ENCODE assay signal across 8 cellular contexts in the genomic region with DNA sequence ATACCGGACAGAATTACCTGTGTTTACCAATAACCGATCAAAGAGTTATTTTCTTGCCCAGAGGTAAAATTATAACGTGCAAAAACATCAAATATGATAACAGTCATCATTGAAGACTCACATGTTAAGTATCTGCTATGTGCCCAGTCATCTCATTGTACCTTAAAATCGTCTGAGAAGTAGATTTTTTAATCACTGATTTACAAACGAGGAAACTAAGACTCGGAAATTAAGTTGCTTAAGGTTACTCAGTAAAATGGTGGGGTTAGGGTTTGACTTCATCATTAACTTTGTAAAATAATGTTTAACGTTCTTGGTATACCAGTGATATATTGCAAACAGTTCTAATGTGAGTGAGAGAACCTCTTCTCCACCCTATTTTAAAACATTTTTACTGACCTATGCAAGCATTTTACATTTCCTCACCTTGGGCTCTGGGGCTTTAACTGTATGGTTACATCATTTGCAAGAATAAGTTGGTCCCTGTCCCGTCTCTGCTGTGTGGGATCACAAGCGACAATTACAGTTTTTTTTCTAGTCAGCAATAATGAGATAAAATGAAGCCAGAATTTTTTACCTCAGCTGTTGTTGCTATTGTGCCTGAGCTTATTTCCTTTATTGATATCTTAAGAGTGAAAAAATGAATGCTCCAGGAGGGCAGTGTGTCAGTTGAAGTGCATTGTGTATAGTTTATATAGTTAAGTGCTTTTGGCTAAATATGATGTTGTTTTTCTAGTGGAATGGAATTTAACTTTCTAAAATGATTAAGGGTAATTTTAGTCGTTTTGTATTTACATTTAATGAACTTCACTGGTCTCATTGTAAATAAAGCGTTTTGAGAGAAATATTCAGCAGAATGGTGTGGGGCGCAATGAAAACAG. TPM values are rescaled to one million over a fixed set of nuclear protein-coding genes. Genes with fewer than 3 reads are reported as not detected.
A peak's percentile ranks its signal among the peaks of the same experiment; 100 is the strongest.
DNase-seq lines count a peak whose midpoint lies in the region; ATAC-seq, FAIRE-seq and TF ChIP-seq lines count a peak whose summit lies in the region.

No MANE protein-coding gene starts in this region.

- H3K4me2 ChIP-seq in HepG2 (ENCODE audit: low read depth, low read length) (peak overlapping the region; percentile 94), neuronal stem cell (ENCODE audit: insufficient read depth, low read length, poor library complexity, severe bottlenecking) (no peak overlapping the region)

- POLR2A ChIA-PET in HepG2 (lab: Yijun Ruan, JAX), result interaction anchor here (1.6 to 3.4 kb wide), 2 partner anchors 13 to 45 kb away, joined by 3 to 25 read pairs; a partner anchor contains a TSS

- H2AFZ ChIP-seq in HepG2 (ENCODE audit: low read length) (no peak overlapping the region), neuronal stem cell (ENCODE audit: low read length) (no peak overlapping the region)

- H3K4me1 ChIP-seq in HUES48 (ENCODE audit: control insufficient read depth, insufficient read depth, low read length), result peaks cover 9% of the 10 kb centered on the region
- H3K4me1 ChIP-seq in adrenal gland (replicated peaks in 1 of 2), result peaks cover 10 to 41% of the 10 kb centered on the region in 2 donors
- peaks cover 47% of the 10 kb centered on the region for H3K4me1 ChIP-seq in HepG2 (ENCODE audit: insufficient read depth, low read length)
- H3K4me1 ChIP-seq in transverse colon, result peaks cover 0 to 42% (median 11%) of the 10 kb centered on the region in 4 donors
- H3K4me1 ChIP-seq in neuronal stem cell (ENCODE audit: control insufficient read depth in 2 of 2, insufficient read depth in 1 of 2, low read depth in 1 of 2, low read length in 2 of 2), result peaks cover 0 to 8% of the 10 kb centered on the region in 2 donors

- TF ChIP-seq POLR2A in adrenal gland (IDR thresholded peaks at IDR 0.05) (no peak), HepG2 (IDR thresholded peaks at IDR 0.05; ENCODE audit: insufficient read depth in 1 of 2, low read depth in 2 of 2, low read length in 2 of 2) (no peak), transverse colon (IDR thresholded peaks at IDR 0.05) (no peak)

- H3K36me3 ChIP-seq in HUES48 (ENCODE audit: control insufficient read depth, insufficient read depth, low read length), result no peaks in the 10 kb centered on the region
- no peaks in the 10 kb centered on the region for H3K36me3 ChIP-seq in adrenal gland (replicated peaks in 1 of 2)
- no peaks in the 10 kb centered on the region; a peak in 1 of 5 replicates for H3K36me3 ChIP-seq in HepG2 (replicated peaks in 1 of 2; ENCODE audit: control insufficient read depth in 1 of 2, insufficient read depth in 2 of 2, low read length in 2 of 2)
- H3K36me3 ChIP-seq in transverse colon, result no peaks in the 10 kb centered on the region
- peaks cover 0 to 19% of the 10 kb centered on the region in 2 donors for H3K36me3 ChIP-seq in neuronal stem cell (replicated peaks in 1 of 2; ENCODE audit: control insufficient read depth in 2 of 2, insufficient read depth in 2 of 2, low read length in 2 of 2)

- H3K9me3 ChIP-seq in HUES48 (ENCODE audit: control insufficient read depth, insufficient read depth, low read length) (no peaks in the 10 kb centered on the region), adrenal gland (replicated peaks in 1 of 3) (no peaks in the 10 kb centered on the region), HepG2 (ENCODE audit: low read length) (no peaks in the 10 kb centered on the region), transverse colon (no peaks in the 10 kb centered on the region), neuronal stem cell (replicated peaks in 1 of 2; ENCODE audit: control insufficient read depth in 2 of 2, insufficient read depth in 1 of 2, low read depth in 1 of 2, low read length in 2 of 2) (no peaks in the 10 kb centered on the region)

- H3K14ac ChIP-seq in neuronal stem cell (ENCODE audit: low read length), result no peak overlapping the region

- H3K79me2 ChIP-seq in HepG2 (ENCODE audit: insufficient read depth, low read length), result peaks cover 69% of the 10 kb centered on the region

- BruUV-seq in HepG2 (replicated peaks; lab: Mats Ljungman, UMichigan), result no TSS peak

- peaks cover 2% of the 10 kb centered on the region for H3K79me1 ChIP-seq in neuronal stem cell (ENCODE audit: low read depth, low read length)

- no peak overlapping the region for H2BK12ac ChIP-seq in neuronal stem cell (ENCODE audit: low read length)

- TF ChIP-seq RAD21 in HepG2 (CRISPR knock-in tag; IDR thresholded peaks at IDR 0.05), result no peak

- intact Hi-C loops in adrenal gland (cut with DNase I), result loop anchor here in 1 of 2 donors (10.0 kb wide), 1 partner anchor 48 kb away; no protein-coding TSS in a partner anchor
- intact Hi-C loops in HepG2 (cut with micrococcal nuclease; ENCODE audit: unreplicated experiment), result no loop called here
- intact Hi-C loops in transverse colon (cut with DNase I; ENCODE audit: low total_unique reads), result no loop called here

- no peak overlapping the region for H3K4ac ChIP-seq in neuronal stem cell (ENCODE audit: low read length)

- no peak for TF ChIP-seq CTCF in AG10803 (conservative IDR thresholded peaks at IDR 0.05; ENCODE audit: low read length)
- TF ChIP-seq CTCF in adrenal gland (IDR thresholded peaks at IDR 0.05), result no peak
- TF ChIP-seq CTCF in HepG2 (CRISPR knock-in tag; IDR thresholded peaks at IDR 0.05), result no peak
- TF ChIP-seq CTCF in transverse colon (IDR thresholded peaks at IDR 0.05), result no peak

- H3K27ac ChIP-seq in HUES48 (ENCODE audit: low read depth, low read length) (peak overlapping the region; percentile 11), adrenal gland (peak overlapping the region in 3 of 5 donors; percentile 67 to 99 (median 91)), HepG2 (ENCODE audit: extremely low read length, insufficient read depth, low read length) (peak overlapping the region; percentile 100), transverse colon (peak overlapping the region; percentile 95 to 99 (median 96)), neuronal stem cell (replicated peaks; ENCODE audit: low read length) (no peak overlapping the region)

- H2BK5ac ChIP-seq in neuronal stem cell (ENCODE audit: low read length), result no peak overlapping the region

- no peak overlapping the region for H4K91ac ChIP-seq in neuronal stem cell (ENCODE audit: low read depth, low read length, poor library complexity)

- no peak overlapping the region for H3K23ac ChIP-seq in neuronal stem cell (ENCODE audit: low read depth, low read length, poor library complexity)

- peak overlapping the region; percentile 95; the same call in 1 of the 2 replicates for H3K9ac ChIP-seq in HUES48 (ENCODE audit: low read depth, low read length)
- peak overlapping the region; percentile 98 for H3K9ac ChIP-seq in HepG2 (ENCODE audit: insufficient read depth, low read depth, low read length)
- no peak overlapping the region for H3K9ac ChIP-seq in neuronal stem cell (ENCODE audit: low read depth, low read length, poor library complexity)

- H3K27me3 ChIP-seq in HUES48 (ENCODE audit: control insufficient read depth, insufficient read depth, low read length) (no peaks in the 10 kb centered on the region), adrenal gland (no peaks in the 10 kb centered on the region), HepG2 (ENCODE audit: control insufficient read depth in 1 of 2, insufficient read depth in 2 of 2, low read length in 2 of 2) (no peaks in the 10 kb centered on the region; a peak in 1 of 5 replicates), transverse colon (no peaks in the 10 kb centered on the region), neuronal stem cell (ENCODE audit: control insufficient read depth in 3 of 3, insufficient read depth in 3 of 3, low read depth in 1 of 3, low read length in 3 of 3) (no peaks in the 10 kb centered on the region)

- no peak overlapping the region for H3K18ac ChIP-seq in neuronal stem cell (ENCODE audit: low read length)

- no peak overlapping the region for H2AK5ac ChIP-seq in neuronal stem cell (ENCODE audit: low read depth, low read length)

- in situ Hi-C loops in HepG2 (cut with HindIII; ENCODE audit: extremely low pct_ligation_motif_present, low pct_unique_long_range_greater_than_20kb) (loop anchor here (10.0 kb wide), 1 partner anchor 48 kb away; no protein-coding TSS in a partner anchor), transverse colon (cut with MboI; ENCODE audit: low pct_ligation_motif_present in 1 of 4, low pct_unique_long_range_greater_than_20kb in 1 of 4, low sequenced_read_pairs in 3 of 4) (no loop called here)

- TF ChIP-seq EP300 in HepG2 (IDR thresholded peaks at IDR 0.05; ENCODE audit: low read depth in 2 of 2, low read length in 2 of 2), result no peak
- TF ChIP-seq EP300 in HepG2 (CRISPR knock-in tag; IDR thresholded peaks at IDR 0.05; ENCODE audit: borderline replicate concordance), result no peak
- TF ChIP-seq EP300 in transverse colon (IDR thresholded peaks at IDR 0.05; ENCODE audit: low read depth), result no peak

- no peak overlapping the region for H4K8ac ChIP-seq in neuronal stem cell (ENCODE audit: low read depth, low read length)

- CTCF ChIA-PET in HepG2 (lab: Yijun Ruan, JAX; ENCODE audit: low intra/inter-chr PET ratio, low total read pairs), result no interaction called here

- H3K4me3 ChIP-seq in AG10803 (ENCODE audit: low read length), result peak overlapping the region; percentile 90
- peak overlapping the region; percentile 85 for H3K4me3 ChIP-seq in HUES48 (ENCODE audit: low read depth, low read length)
- H3K4me3 ChIP-seq in adrenal gland, result peak overlapping the region in 2 of 4 donors; percentile 52 to 87
- peak overlapping the region; percentile 75 to 97 (median 95); a peak in 5 of 6 replicates for H3K4me3 ChIP-seq in HepG2 (replicated peaks in 1 of 3; ENCODE audit: insufficient read depth in 1 of 3, low read depth in 2 of 3, low read length in 3 of 3)
- H3K4me3 ChIP-seq in transverse colon, result peak overlapping the region in 3 of 4 donors; percentile 64 to 81 (median 71)
- peak overlapping the region in 1 of 2 donors; percentile 83 for H3K4me3 ChIP-seq in neuronal stem cell (ENCODE audit: low read length in 2 of 2)

- no peak for FAIRE-seq in HepG2 (lab: Jason Lieb, UNC)

- no peak for ATAC-seq in HepG2

- H4K20me1 ChIP-seq in HepG2 (ENCODE audit: insufficient read depth, low read length), result peaks cover 23% of the 10 kb centered on the region; the same call in 1 of the 2 replicates

- DNase-seq in AG10803 (ENCODE audit: low read depth) (peak; percentile 26), adrenal gland (peak in 1 of 7 donors; percentile 29), HepG2 (ENCODE audit: low spot score) (no peak), transverse colon (no peak), NCI-H187 treated with DMSO at 0.1 percent for 48 hours (lab: John Stamatoyannopoulos, UW) (no peak), neuronal stem cell (ENCODE audit: low spot score) (no peak), NCI-H187 (lab: John Stamatoyannopoulos, UW) (no peak)

- H2BK15ac ChIP-seq in neuronal stem cell (ENCODE audit: low read length), result no peak overlapping the region

- H2BK120ac ChIP-seq in neuronal stem cell (ENCODE audit: low read depth, low read length), result no peak overlapping the region

- 12 to 16% (median 13%) methylated on average over 12 of the region's 12 CpGs for WGBS in adrenal gland, 4 donors
- whole genome bisulfite sequencing in HepG2 (ENCODE audit: low lambda C conversion rate), result 15% methylated on average over 12 of the region's 12 CpGs
- WGBS in transverse colon (ENCODE audit: low coverage in 1 of 2), 2 donors, result 12 to 13% methylated on average over 12 of the region's 12 CpGs
- WGBS in neuronal stem cell (ENCODE audit: extremely low coverage in 2 of 2, insufficient read length in 2 of 2, insufficient replicate concordance in 1 of 2), 2 donors, result 100% methylated on average over 1 of the region's 12 CpGs; no CpG with 5 or more reads in 1 of the 2 donors

RNA-seq across cellular contexts. Expression of a gene that starts 2.7 kb away (rescaled TPM):
- 10 to 100 TPM; 16.6 to 44.5 (median 27.3) TPM for total RNA-seq in adrenal gland
- polyA plus RNA-seq in adrenal gland, result 10 to 100 TPM in 2 of 3 donors, 1 to 10 TPM in 1; 7.3 to 32.0 (median 11.2) TPM
- total RNA-seq in HepG2 (2016; rRNA removed; fragmentation: Illumina TruSeq; extraction: Trizol), result 8.0 and 12.2 TPM in 2 replicates
- 4.7 and 5.9 TPM in 2 replicates for total RNA-seq in HepG2 (2016; cell fraction: cytosol; rRNA removed; fragmentation: Illumina TruSeq; extraction: Trizol; ENCODE audit: low read depth)
- total RNA-seq in HepG2 (2016; cell fraction: insoluble cytoplasmic fraction; rRNA removed; fragmentation: Illumina TruSeq; extraction: Trizol), result 7.4 and 10.7 TPM in 2 replicates
- total RNA-seq in HepG2 (2016; cell fraction: membrane; rRNA removed; fragmentation: Illumina TruSeq; extraction: Trizol), result 5.9 and 6.6 TPM in 2 replicates
- total RNA-seq in HepG2 (2016; cell fraction: nucleus; rRNA removed; fragmentation: Illumina TruSeq; extraction: Trizol), result 14.7 and 15.3 TPM in 2 replicates
- 8.8 and 8.9 TPM in 2 replicates for polyA plus RNA-seq in HepG2 (2011; rRNA removed)
- 4.3 and 5.0 TPM in 2 replicates for polyA plus RNA-seq in HepG2 (2011; cell fraction: cytosol; rRNA removed)
- 8.2 and 8.6 TPM in 2 replicates for polyA plus RNA-seq in HepG2 (2011; cell fraction: nucleus; rRNA removed)
- polyA plus RNA-seq in HepG2 (2012), result 8.0 and 10.3 TPM in 2 replicates
- polyA plus RNA-seq in HepG2 (2016; cell fraction: cytosol; fragmentation: Illumina TruSeq; extraction: Trizol; ENCODE audit: low read depth), result 0.62 and 0.84 TPM in 2 replicates
- polyA plus RNA-seq in HepG2 (2016; cell fraction: insoluble cytoplasmic fraction; fragmentation: Illumina TruSeq; extraction: Trizol; ENCODE audit: low read depth), result 12.1 and 15.1 TPM in 2 replicates
- polyA plus RNA-seq in HepG2 (2016; cell fraction: membrane; fragmentation: Illumina TruSeq; extraction: Trizol; ENCODE audit: low read depth), result 2.4 and 3.2 TPM in 2 replicates
- 11.6 and 13.0 TPM in 2 replicates for polyA plus RNA-seq in HepG2 (2016; cell fraction: nucleus; fragmentation: Illumina TruSeq; extraction: Trizol; ENCODE audit: insufficient read depth, low read depth)
- 10.8 and 24.5 TPM in 2 replicates for polyA minus RNA-seq in HepG2 (2011; rRNA and poly(A)+ RNA removed; ENCODE audit: low replicate concordance)
- 8.4 and 10.9 TPM in 2 replicates for polyA minus RNA-seq in HepG2 (2011; cell fraction: cytosol; rRNA and poly(A)+ RNA removed)
- polyA minus RNA-seq in HepG2 (2011; cell fraction: nucleus; rRNA and poly(A)+ RNA removed), result 25.5 and 29.1 TPM in 2 replicates
- total RNA-seq in transverse colon, result 10 to 100 TPM; 18.7 to 36.4 (median 26.1) TPM
- 21.5 TPM for polyA plus RNA-seq in neuronal stem cell (2013, experiment 1 of 2)
- 22.0 TPM for polyA plus RNA-seq in neuronal stem cell (2013, experiment 2 of 2)

RNA-seq across cellular contexts. Expression of a gene that starts 45.3 kb away (rescaled TPM):
- 10 to 100 TPM; 16.8 to 61.9 (median 37.3) TPM for total RNA-seq in adrenal gland
- polyA plus RNA-seq in adrenal gland, result 100 to 1,000 TPM in 2 of 3 donors, 10 to 100 TPM in 1; 51.5 to 107 (median 103) TPM
- 34.2 and 45.9 TPM in 2 replicates for total RNA-seq in HepG2 (2016; rRNA removed; fragmentation: Illumina TruSeq; extraction: Trizol)
- 11.3 and 14.3 TPM in 2 replicates for total RNA-seq in HepG2 (2016; cell fraction: cytosol; rRNA removed; fragmentation: Illumina TruSeq; extraction: Trizol; ENCODE audit: low read depth)
- 32.2 and 43.7 TPM in 2 replicates for total RNA-seq in HepG2 (2016; cell fraction: insoluble cytoplasmic fraction; rRNA removed; fragmentation: Illumina TruSeq; extraction: Trizol)
- total RNA-seq in HepG2 (2016; cell fraction: membrane; rRNA removed; fragmentation: Illumina TruSeq; extraction: Trizol), result 18.1 and 19.5 TPM in 2 replicates
- total RNA-seq in HepG2 (2016; cell fraction: nucleus; rRNA removed; fragmentation: Illumina TruSeq; extraction: Trizol), result 55.9 and 61.0 TPM in 2 replicates
- 20.1 and 23.0 TPM in 2 replicates for polyA plus RNA-seq in HepG2 (2011; rRNA removed)
- 8.6 and 10.4 TPM in 2 replicates for polyA plus RNA-seq in HepG2 (2011; cell fraction: cytosol; rRNA removed)
- polyA plus RNA-seq in HepG2 (2011; cell fraction: nucleus; rRNA removed), result 46.3 and 59.7 TPM in 2 replicates
- 24.5 and 33.4 TPM in 2 replicates for polyA plus RNA-seq in HepG2 (2012)
- polyA plus RNA-seq in HepG2 (2016; cell fraction: cytosol; fragmentation: Illumina TruSeq; extraction: Trizol; ENCODE audit: low read depth), result 6.5 TPM in 2 replicates
- polyA plus RNA-seq in HepG2 (2016; cell fraction: insoluble cytoplasmic fraction; fragmentation: Illumina TruSeq; extraction: Trizol; ENCODE audit: low read depth), result 27.7 and 29.0 TPM in 2 replicates
- 8.1 and 8.9 TPM in 2 replicates for polyA plus RNA-seq in HepG2 (2016; cell fraction: membrane; fragmentation: Illumina TruSeq; extraction: Trizol; ENCODE audit: low read depth)
- 89.8 and 101 TPM in 2 replicates for polyA plus RNA-seq in HepG2 (2016; cell fraction: nucleus; fragmentation: Illumina TruSeq; extraction: Trizol; ENCODE audit: insufficient read depth, low read depth)
- 19.2 and 49.0 TPM in 2 replicates for polyA minus RNA-seq in HepG2 (2011; rRNA and poly(A)+ RNA removed; ENCODE audit: low replicate concordance)
- 8.1 and 9.0 TPM in 2 replicates for polyA minus RNA-seq in HepG2 (2011; cell fraction: cytosol; rRNA and poly(A)+ RNA removed)
- polyA minus RNA-seq in HepG2 (2011; cell fraction: nucleus; rRNA and poly(A)+ RNA removed), result 58.8 and 75.6 TPM in 2 replicates
- total RNA-seq in transverse colon, result 100 to 1,000 TPM in 1 of 4 donors, 10 to 100 TPM in 3; 55.3 to 126 (median 65.2) TPM
- polyA plus RNA-seq in neuronal stem cell (2013, experiment 1 of 2), result 39.0 TPM
- polyA plus RNA-seq in neuronal stem cell (2013, experiment 2 of 2), result 38.8 TPM
